Comparison of ENCODE assay signal across 1 cellular context in the genomic region with DNA sequence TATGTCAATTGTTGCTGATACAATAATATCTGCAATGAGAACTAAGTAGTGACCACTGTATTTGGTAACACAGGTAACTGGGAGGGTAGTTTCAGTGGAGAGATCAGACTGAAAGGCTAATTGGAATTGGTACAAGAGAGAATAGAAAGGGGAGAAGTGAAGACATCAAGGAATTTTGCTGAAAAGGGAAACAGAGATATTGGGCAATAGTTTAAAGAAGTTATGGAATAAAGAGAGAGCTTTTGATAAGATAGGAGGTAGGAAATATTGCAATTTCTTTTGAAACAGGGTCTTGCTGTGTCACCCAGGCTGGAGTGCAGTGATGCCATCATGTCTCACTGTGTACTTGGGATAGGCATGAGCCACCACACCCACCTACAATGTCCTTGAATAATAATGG.
TF ChIP-seq lines count a peak whose summit lies in the region.

No MANE protein-coding gene starts in this region.

TF ChIP-seq in HepG2, 621 proteins besides CTCF, POLR2A, EP300 and RAD21:
- TF ChIP-seq HNRNPK (IDR thresholded peaks at IDR 0.05; ENCODE audit: low read depth, low read length, poor library complexity, severe bottlenecking) (no peak), PRMT3 (CRISPR knock-in tag; IDR thresholded peaks at IDR 0.05; ENCODE audit: borderline replicate concordance, low read depth) (no peak), HOXA7 (CRISPR knock-in tag; IDR thresholded peaks at IDR 0.05) (no peak), CEBPB (IDR thresholded peaks at IDR 0.05; ENCODE audit: borderline replicate concordance, low read depth, low read length) (peak; percentile 63)
- TF ChIP-seq, protein P1, sequence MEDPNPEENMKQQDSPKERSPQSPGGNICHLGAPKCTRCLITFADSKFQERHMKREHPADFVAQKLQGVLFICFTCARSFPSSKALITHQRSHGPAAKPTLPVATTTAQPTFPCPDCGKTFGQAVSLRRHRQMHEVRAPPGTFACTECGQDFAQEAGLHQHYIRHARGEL (CRISPR knock-in tag; IDR thresholded peaks at IDR 0.05) = no peak
- TF ChIP-seq, protein P2, sequence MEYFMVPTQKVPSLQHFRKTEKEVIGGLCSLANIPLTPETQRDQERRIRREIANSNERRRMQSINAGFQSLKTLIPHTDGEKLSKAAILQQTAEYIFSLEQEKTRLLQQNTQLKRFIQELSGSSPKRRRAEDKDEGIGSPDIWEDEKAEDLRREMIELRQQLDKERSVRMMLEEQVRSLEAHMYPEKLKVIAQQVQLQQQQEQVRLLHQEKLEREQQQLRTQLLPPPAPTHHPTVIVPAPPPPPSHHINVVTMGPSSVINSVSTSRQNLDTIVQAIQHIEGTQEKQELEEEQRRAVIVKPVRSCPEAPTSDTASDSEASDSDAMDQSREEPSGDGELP (IDR thresholded peaks at IDR 0.05; ENCODE audit: borderline replicate concordance, low read depth) = no peak
TF ChIP-seq in HepG2: peak in this region for 1.
